In genomic region chr17:43975898-43976297, GRCh38 we compare ENCODE assay signal across 1 cellular context.
TF ChIP-seq lines count a peak whose summit lies in the region.

No MANE protein-coding gene starts in this region.

TF ChIP-seq in K562, 482 proteins besides CTCF, POLR2A, EP300 and RAD21 (continued from another document):
- TF ChIP-seq ZBTB11 (CRISPR knock-in tag; IDR thresholded peaks at IDR 0.05) (peak in 1 of 3 experiments; percentile 74; a peak in 2 of 6 replicates), PPARD (CRISPR knock-in tag; IDR thresholded peaks at IDR 0.05) (0 out of 2 replicates have a peak, but pooled peaks have one; percentile 26), CSDE1 (IDR thresholded peaks at IDR 0.05) (no peak), ZNF449 (CRISPR knock-in tag; IDR thresholded peaks at IDR 0.05) (peak; percentile 78; the same call in 1 of the 2 replicates), DIDO1 (tag; IDR thresholded peaks at IDR 0.05; ENCODE audit: low read depth) (no peak), ATF6 (CRISPR knock-in tag; IDR thresholded peaks at IDR 0.05) (no peak), KDM1A (IDR thresholded peaks at IDR 0.05) (0 out of 4 replicates have a peak, but pooled peaks of 1 of the 2 experiments have one; percentile 17), ZNF766 (CRISPR knock-in tag; conservative IDR thresholded peaks at IDR 0.05) (no peak), FOXK2 (conservative IDR thresholded peaks at IDR 0.05 in 1 of 2, IDR thresholded peaks at IDR 0.05 in 1 of 2; ENCODE audit: low read depth in 2 of 2) (no peak), ZNF23 (CRISPR knock-in tag; IDR thresholded peaks at IDR 0.05) (no peak), CHCHD3 (CRISPR knock-in tag; IDR thresholded peaks at IDR 0.05) (no peak), CREBBP (IDR thresholded peaks at IDR 0.05; ENCODE audit: low read depth, low read length) (no peak), TRIM28 (IDR thresholded peaks at IDR 0.05) (no peak), LEF1 (IDR thresholded peaks at IDR 0.05) (no peak), ZC3H8 (IDR thresholded peaks at IDR 0.05) (no peak), KLF6 (CRISPR knock-in tag; IDR thresholded peaks at IDR 0.05; ENCODE audit: borderline replicate concordance) (no peak), ZNF76 (CRISPR knock-in tag; IDR thresholded peaks at IDR 0.05; ENCODE audit: borderline replicate concordance) (no peak), TAF7 (tag; IDR thresholded peaks at IDR 0.05) (no peak)
